Comparison of ENCODE assay signal across 8 cellular contexts in genomic region chr7:66125781-66126352, GRCh38. TPM values are rescaled to one million over a fixed set of nuclear protein-coding genes. Genes with fewer than 3 reads are reported as not detected.
DNase-seq lines count a peak whose midpoint lies in the region; TF ChIP-seq lines count a peak whose summit lies in the region.
"Not testable (repeated sequence)": the region's sequence is repeated elsewhere in the genome, so short reads cannot be mapped to it uniquely, and the experiment has no call there.

No MANE protein-coding gene starts in this region.

- H3K4me1 Mint-ChIP-seq in IgD-negative memory B cell: peaks cover 15 to 30% (median 19%) of the 10 kb centered on the region in 3 donors
- H3K4me1 Mint-ChIP-seq in activated CD4-positive, alpha-beta memory T cell treated with anti-CD3 and anti-CD28 coated beads for 36 hours (ENCODE audit: low read depth): peaks cover 40% of the 10 kb centered on the region
- peaks cover 28% of the 10 kb centered on the region for H3K4me1 Mint-ChIP-seq in activated naive CD8-positive, alpha-beta T cell treated with anti-CD3 and anti-CD28 coated beads for 36 hours

- not testable (repeated sequence) for H3K9me3 Mint-ChIP-seq in IgD-negative memory B cell; activated CD4-positive, alpha-beta memory T cell treated with anti-CD3 and anti-CD28 coated beads for 36 hours; activated naive CD8-positive, alpha-beta T cell treated with anti-CD3 and anti-CD28 coated beads for 36 hours

- CTCF ChIA-PET in activated CD4-positive, alpha-beta memory T cell treated with anti-CD3 and anti-CD28 coated beads for 36 hours (lab: Charles Lee): interaction anchor here (1.1 kb wide), 1 partner anchor 11 kb away, joined by 3 read pairs; the partner anchor contains the start of gene CRCP

- not testable (repeated sequence) for TF ChIP-seq CTCF in osteoblast (IDR thresholded peaks at IDR 0.05; ENCODE audit: extremely low read depth, low read depth, low read length); thyroid gland (IDR thresholded peaks at IDR 0.05)

- POLR2A ChIA-PET in activated CD4-positive, alpha-beta memory T cell treated with anti-CD3 and anti-CD28 coated beads for 36 hours (lab: Charles Lee): interaction anchor here (0.5 kb wide), 1 partner anchor 13 kb away, joined by 3 read pairs; no protein-coding TSS in a partner anchor

- H4K20me1 ChIP-seq in osteoblast (ENCODE audit: insufficient read depth, low read length): peaks cover 27% of the 10 kb centered on the region

- H3K4me3 ChIP-seq in osteoblast (ENCODE audit: insufficient read depth, low read length); thyroid gland (replicated peaks in 1 of 3): not testable (repeated sequence)

- H3K27ac ChIP-seq in epithelial cell of prostate (peak overlapping the region; percentile 72), osteoblast (ENCODE audit: low read depth, low read length) (peak overlapping the region; percentile 58), thyroid gland (peak overlapping the region; percentile 0 to 47 (median 7))

- not testable (repeated sequence) for H2AFZ ChIP-seq in osteoblast (ENCODE audit: low read length)

- H3K27me3 Mint-ChIP-seq in IgD-negative memory B cell; activated CD4-positive, alpha-beta memory T cell treated with anti-CD3 and anti-CD28 coated beads for 36 hours; activated naive CD8-positive, alpha-beta T cell treated with anti-CD3 and anti-CD28 coated beads for 36 hours: not testable (repeated sequence)

- not testable (repeated sequence) for H3K4me1 ChIP-seq in osteoblast (ENCODE audit: insufficient read depth, low read length)
- H3K4me1 ChIP-seq in thyroid gland: peaks cover 22 to 41% of the 10 kb centered on the region in 2 donors

- H3K4me2 ChIP-seq in osteoblast (ENCODE audit: insufficient read depth, low read length): peak overlapping the region; percentile 46

- not testable (repeated sequence) for H3K36me3 ChIP-seq in osteoblast (ENCODE audit: insufficient read depth, low read length); thyroid gland

- DNase-seq in AG08395 (ENCODE audit: low spot score) (peak; percentile 2), kidney tubule cell (ENCODE audit: low spot score) (peak; percentile 22)
- DNase-seq in activated CD4-positive, alpha-beta memory T cell treated with anti-CD3 and anti-CD28 coated beads for 36 hours: peak; percentile 30
- DNase-seq in activated naive CD8-positive, alpha-beta T cell treated with anti-CD3 and anti-CD28 coated beads for 36 hours; epithelial cell of prostate (ENCODE audit: low read depth, low spot score); osteoblast (ENCODE audit: insufficient read length, low spot score, missing footprints); thyroid gland: not testable (repeated sequence)

- TF ChIP-seq POLR2A in thyroid gland (IDR thresholded peaks at IDR 0.05): not testable (repeated sequence)

- intact Hi-C loops in activated CD4-positive, alpha-beta memory T cell treated with anti-CD3 and anti-CD28 coated beads for 36 hours (cut with micrococcal nuclease): loop anchor here (1.0 kb wide), 1 partner anchor 11 kb away; no protein-coding TSS in a partner anchor
- intact Hi-C loops in thyroid gland (cut with DNase I): not testable (repeated sequence)

- not testable (repeated sequence) for H3K27me3 ChIP-seq in osteoblast (ENCODE audit: insufficient read depth, low read length); thyroid gland

- peaks cover 80% of the 10 kb centered on the region for H3K79me2 ChIP-seq in osteoblast (ENCODE audit: insufficient read depth, low read length)

- 79 to 84% methylated on average over 6 of the region's 6 CpGs for WGBS in thyroid gland, 2 donors

- H3K9me3 ChIP-seq in osteoblast (ENCODE audit: low read depth, low read length); thyroid gland: not testable (repeated sequence)

- not testable (repeated sequence) for H3K36me3 Mint-ChIP-seq in IgD-negative memory B cell; activated CD4-positive, alpha-beta memory T cell treated with anti-CD3 and anti-CD28 coated beads for 36 hours
- H3K36me3 Mint-ChIP-seq in activated naive CD8-positive, alpha-beta T cell treated with anti-CD3 and anti-CD28 coated beads for 36 hours: peaks cover 10% of the 10 kb centered on the region

- peak overlapping the region in 2 of 3 donors; percentile 61 to 84 for H3K27ac Mint-ChIP-seq in IgD-negative memory B cell
- H3K27ac Mint-ChIP-seq in activated CD4-positive, alpha-beta memory T cell treated with anti-CD3 and anti-CD28 coated beads for 36 hours: peak overlapping the region; percentile 47
- peak overlapping the region; percentile 65 for H3K27ac Mint-ChIP-seq in activated naive CD8-positive, alpha-beta T cell treated with anti-CD3 and anti-CD28 coated beads for 36 hours

- H3K4me3 Mint-ChIP-seq in IgD-negative memory B cell; activated CD4-positive, alpha-beta memory T cell treated with anti-CD3 and anti-CD28 coated beads for 36 hours; activated naive CD8-positive, alpha-beta T cell treated with anti-CD3 and anti-CD28 coated beads for 36 hours: not testable (repeated sequence)

RNA-seq across cellular contexts. Expression of gene CRCP, which starts 11.2 kb away (rescaled TPM):
- 51.2 TPM for polyA plus RNA-seq in IgD-negative memory B cell
- 10 to 100 TPM; 19.3 to 19.6 TPM for total RNA-seq in activated CD4-positive, alpha-beta memory T cell treated with anti-CD3 and anti-CD28 coated beads for 36 hours
- total RNA-seq in activated naive CD8-positive, alpha-beta T cell treated with anti-CD3 and anti-CD28 coated beads for 36 hours: 10 to 100 TPM; 33.8 to 34.8 TPM
- total RNA-seq in osteoblast (36.8 and 44.9 TPM in 2 replicates), thyroid gland (10 to 100 TPM; 49.6 to 59.6 (median 54.2) TPM)

RNA-seq across cellular contexts. Expression of gene ASL, which starts 50.2 kb away (rescaled TPM):
- polyA plus RNA-seq in IgD-negative memory B cell: 21.8 TPM
- 10 to 100 TPM; 26.2 to 26.8 TPM for total RNA-seq in activated CD4-positive, alpha-beta memory T cell treated with anti-CD3 and anti-CD28 coated beads for 36 hours
- total RNA-seq in activated naive CD8-positive, alpha-beta T cell treated with anti-CD3 and anti-CD28 coated beads for 36 hours: 10 to 100 TPM; 19.0 to 22.8 TPM
- total RNA-seq in osteoblast (52.2 and 53.6 TPM in 2 replicates), thyroid gland (10 to 100 TPM; 25.1 to 89.5 (median 50.2) TPM)

Comparison
In these comparisons a context has a peak if more than half of its experiments do, and no peak if none do; other contexts are left out.
1. H3K27ac ChIP-seq: peak in every context shown above with its lines; median percentile 72 in epithelial cell of prostate; 58 in osteoblast; 7 in thyroid gland.